17 cellular contexts compared by ENCODE assay signal in genomic region chr5:139138109-139138508, GRCh38.
DNase-seq lines count a peak whose midpoint lies in the region; ATAC-seq and TF ChIP-seq lines count a peak whose summit lies in the region.
"Had no signal": no experiment of that assay in that cellular context is flagged by ENCODE, and none has a peak within 500 bp of the region (broad histone marks: within the 10 kb centered on the region; RNA-seq: fewer than 3 reads in every experiment).

No MANE protein-coding gene starts in this region.

- no TSS peak for BruUV-seq in MCF 10A (replicated peaks; lab: Mats Ljungman, UMichigan)
- BruUV-seq in mammary epithelial cell (replicated peaks; lab: Mats Ljungman, UMichigan): no TSS peak

- no peak overlapping the region for H3K9ac ChIP-seq in mammary epithelial cell (ENCODE audit: insufficient read depth, low read length)
- H3K9ac ChIP-seq: parathyroid adenoma had no signal

- H3K27ac ChIP-seq in breast epithelium (peak overlapping the region in 1 of 2 donors; percentile 25), mammary epithelial cell (ENCODE audit: insufficient read depth, low read depth, low read length) (no peak overlapping the region), lower lobe of right lung (no peak overlapping the region), temporal lobe (ENCODE audit: low read depth, low read length) (peak overlapping the region; percentile 17)
- H3K27ac ChIP-seq: A549, parathyroid adenoma, SJSA1 had no signal

- CTCF ChIA-PET in MCF 10A (lab: Yijun Ruan, JAX): interaction anchor here (0.6 to 1.4 kb wide), 6 partner anchors 9 to 312 kb away, joined by 3 to 5 read pairs (median 4); no protein-coding TSS in a partner anchor
- CTCF ChIA-PET in mammary epithelial cell (lab: Charles Lee; ENCODE audit: low non-redundant PET): no interaction called here

- H3K4me3 Mint-ChIP-seq in MCF 10A (ENCODE audit: unreplicated experiment): no peak overlapping the region
- H3K4me3 Mint-ChIP-seq: activated CD4-positive, alpha-beta T cell treated with anti-CD3 and anti-CD28 coated beads, Interleukin-2, amount 10 ng/mL, durations not matched to agents 24 days and 14 days; activated naive CD4-positive, alpha-beta T cell treated with anti-CD3 and anti-CD28 coated beads, Interleukin-2, amount 50 U/mL, for 24 hours had no signal

- dilution Hi-C loops in mammary epithelial cell (cut with HindIII; ENCODE audit: low sequenced_read_pairs): loop anchor here (10.0 kb wide), 1 partner anchor 63 kb away; no protein-coding TSS in a partner anchor

- TF ChIP-seq CTCF in MCF 10A (IDR thresholded peaks at IDR 0.05; ENCODE audit: unreplicated experiment) (no peak), breast epithelium (IDR thresholded peaks at IDR 0.05) (no peak), mammary epithelial cell (conservative IDR thresholded peaks at IDR 0.05 in 1 of 2, IDR thresholded peaks at IDR 0.05 in 1 of 2; ENCODE audit: extremely low read depth in 1 of 2, insufficient read depth in 1 of 2, low read depth in 1 of 2, low read length in 2 of 2) (no peak), lower lobe of right lung (IDR thresholded peaks at IDR 0.05) (no peak)

- no peaks in the 10 kb centered on the region for H4K20me1 ChIP-seq in mammary epithelial cell (ENCODE audit: insufficient read depth, low read length)

- peaks cover 14% of the 10 kb centered on the region for H3K36me3 Mint-ChIP-seq in MCF 10A (ENCODE audit: insufficient read depth, unreplicated experiment)
- H3K36me3 Mint-ChIP-seq: activated naive CD4-positive, alpha-beta T cell treated with anti-CD3 and anti-CD28 coated beads, Interleukin-2, amount 50 U/mL, for 24 hours had no signal

- 63% methylated on average over 4 of the region's 4 CpGs for WGBS in mammary epithelial cell (ENCODE audit: low coverage, missing lambda C conversion rate)

- intact Hi-C loops in MCF 10A (cut with micrococcal nuclease) (no loop called here), breast epithelium (cut with DNase I; ENCODE audit: low total_unique reads) (no loop called here), mammary epithelial cell (cut with micrococcal nuclease) (loop anchor here (5.0 kb wide), 1 partner anchor 496 kb away; no protein-coding TSS in a partner anchor), lower lobe of right lung (cut with DNase I) (no loop called here)

- peak overlapping the region; percentile 20 for H3K27ac Mint-ChIP-seq in MCF 10A (ENCODE audit: low read depth, unreplicated experiment)
- H3K27ac Mint-ChIP-seq: activated CD4-positive, alpha-beta T cell treated with anti-CD3 and anti-CD28 coated beads, Interleukin-2, amount 10 ng/mL, durations not matched to agents 24 days and 14 days; activated naive CD4-positive, alpha-beta T cell treated with anti-CD3 and anti-CD28 coated beads, Interleukin-2, amount 50 U/mL, for 24 hours had no signal

- ATAC-seq in lower lobe of right lung: peak; percentile 4 to 16
- no peak for ATAC-seq in GM21381 (IDR thresholded peaks at IDR 0.05; ENCODE audit: unreplicated experiment)

- in situ Hi-C loops in mammary epithelial cell (cut with MboI; ENCODE audit: low sequenced_read_pairs in 2 of 2): no loop called here

- no peak overlapping the region for H3K4me3 ChIP-seq in breast epithelium
- no peak overlapping the region for H3K4me3 ChIP-seq in mammary epithelial cell (replicated peaks in 1 of 3; ENCODE audit: insufficient read depth in 1 of 3, low read depth in 2 of 3, low read length in 3 of 3)
- H3K4me3 ChIP-seq in lower lobe of right lung: no peak overlapping the region
- H3K4me3 ChIP-seq: A549, SJSA1, thyroid gland had no signal

- DNase-seq in MCF 10A (ENCODE audit: unreplicated experiment): peak; percentile 8
- DNase-seq in breast epithelium (ENCODE audit: low spot score in 2 of 2): no peak
- DNase-seq in mammary epithelial cell: peak; percentile 41
- DNase-seq in lower lobe of right lung: no peak
- no peak for DNase-seq in T-helper 1 cell
- DNase-seq in germinal center (ENCODE audit: low spot score): no peak
- DNase-seq: activated CD4-positive, alpha-beta T cell treated with anti-CD3 and anti-CD28 coated beads, Interleukin-2, amount 10 ng/mL, durations not matched to agents 24 days and 14 days; activated T-cell treated with anti-CD3 and anti-CD28 coated beads, Interleukin-2, amount 50 U/mL, for 1 hour; left colon; NCI-H2227 treated with DMSO at 0.1 percent for 48 hours had no signal

- no peaks in the 10 kb centered on the region for H3K9me3 Mint-ChIP-seq in MCF 10A (ENCODE audit: unreplicated experiment)
- H3K9me3 Mint-ChIP-seq: activated CD4-positive, alpha-beta T cell treated with anti-CD3 and anti-CD28 coated beads, Interleukin-2, amount 10 ng/mL, durations not matched to agents 24 days and 14 days; activated naive CD4-positive, alpha-beta T cell treated with anti-CD3 and anti-CD28 coated beads, Interleukin-2, amount 50 U/mL, for 24 hours had no signal

- no peak overlapping the region for H3K4me2 ChIP-seq in mammary epithelial cell (ENCODE audit: insufficient read depth, low read depth, low read length)
- H3K4me2 ChIP-seq: A549 had no signal

- H3K36me3 ChIP-seq in breast epithelium (no peaks in the 10 kb centered on the region), mammary epithelial cell (ENCODE audit: insufficient read depth, low read length) (no peaks in the 10 kb centered on the region), lower lobe of right lung (no peaks in the 10 kb centered on the region)
- H3K36me3 ChIP-seq: SJSA1, thyroid gland had no signal

- peaks cover 33% of the 10 kb centered on the region for H3K79me2 ChIP-seq in mammary epithelial cell (ENCODE audit: insufficient read depth, low read length)

- H3K9me3 ChIP-seq in breast epithelium (no peaks in the 10 kb centered on the region), mammary epithelial cell (replicated peaks; ENCODE audit: insufficient read depth, low read length) (no peaks in the 10 kb centered on the region), lower lobe of right lung (no peaks in the 10 kb centered on the region)
- H3K9me3 ChIP-seq: A549, SJSA1, thyroid gland had no signal

- no peaks in the 10 kb centered on the region for H3K27me3 ChIP-seq in breast epithelium
- H3K27me3 ChIP-seq in mammary epithelial cell (ENCODE audit: insufficient read depth, low read length): no peaks in the 10 kb centered on the region
- H3K27me3 ChIP-seq in lower lobe of right lung (ENCODE audit: low read depth): no peaks in the 10 kb centered on the region
- H3K27me3 ChIP-seq: SJSA1, thyroid gland had no signal

- no peak for TF ChIP-seq POLR2A in breast epithelium (IDR thresholded peaks at IDR 0.05)

- H3K27me3 Mint-ChIP-seq in MCF 10A (ENCODE audit: insufficient read depth, unreplicated experiment): no peaks in the 10 kb centered on the region
- H3K27me3 Mint-ChIP-seq: activated CD4-positive, alpha-beta T cell treated with anti-CD3 and anti-CD28 coated beads, Interleukin-2, amount 10 ng/mL, durations not matched to agents 24 days and 14 days; activated naive CD4-positive, alpha-beta T cell treated with anti-CD3 and anti-CD28 coated beads, Interleukin-2, amount 50 U/mL, for 24 hours had no signal

- H3K4me1 Mint-ChIP-seq in MCF 10A (ENCODE audit: insufficient read depth, unreplicated experiment): peaks cover 24% of the 10 kb centered on the region

- peaks cover 0 to 26% of the 10 kb centered on the region in 2 donors for H3K4me1 ChIP-seq in breast epithelium
- peaks cover 20% of the 10 kb centered on the region for H3K4me1 ChIP-seq in mammary epithelial cell (ENCODE audit: insufficient read depth, low read length)
- H3K4me1 ChIP-seq in lower lobe of right lung: peaks cover 43% of the 10 kb centered on the region

- POLR2A ChIA-PET in MCF 10A (lab: Yijun Ruan, JAX): interaction anchor here (0.5 to 1.1 kb wide), 2 partner anchors 68 to 189 kb away, joined by 3 read pairs; no protein-coding TSS in a partner anchor

- H2AFZ ChIP-seq in mammary epithelial cell (ENCODE audit: low read depth, low read length): no peak overlapping the region
- H2AFZ ChIP-seq: parathyroid adenoma had no signal

Comparison
In these comparisons a context has a peak if more than half of its experiments do, and no peak if none do; other contexts are left out.
1. DNase-seq: peak in MCF 10A (single experiment) and mammary epithelial cell (single experiment); none in breast epithelium (0 of 2), lower lobe of right lung (single experiment), T-helper 1 cell (0 of 5) and germinal center (single experiment).